Comparison of ENCODE assay signal across 8 cellular contexts in the genomic region with DNA sequence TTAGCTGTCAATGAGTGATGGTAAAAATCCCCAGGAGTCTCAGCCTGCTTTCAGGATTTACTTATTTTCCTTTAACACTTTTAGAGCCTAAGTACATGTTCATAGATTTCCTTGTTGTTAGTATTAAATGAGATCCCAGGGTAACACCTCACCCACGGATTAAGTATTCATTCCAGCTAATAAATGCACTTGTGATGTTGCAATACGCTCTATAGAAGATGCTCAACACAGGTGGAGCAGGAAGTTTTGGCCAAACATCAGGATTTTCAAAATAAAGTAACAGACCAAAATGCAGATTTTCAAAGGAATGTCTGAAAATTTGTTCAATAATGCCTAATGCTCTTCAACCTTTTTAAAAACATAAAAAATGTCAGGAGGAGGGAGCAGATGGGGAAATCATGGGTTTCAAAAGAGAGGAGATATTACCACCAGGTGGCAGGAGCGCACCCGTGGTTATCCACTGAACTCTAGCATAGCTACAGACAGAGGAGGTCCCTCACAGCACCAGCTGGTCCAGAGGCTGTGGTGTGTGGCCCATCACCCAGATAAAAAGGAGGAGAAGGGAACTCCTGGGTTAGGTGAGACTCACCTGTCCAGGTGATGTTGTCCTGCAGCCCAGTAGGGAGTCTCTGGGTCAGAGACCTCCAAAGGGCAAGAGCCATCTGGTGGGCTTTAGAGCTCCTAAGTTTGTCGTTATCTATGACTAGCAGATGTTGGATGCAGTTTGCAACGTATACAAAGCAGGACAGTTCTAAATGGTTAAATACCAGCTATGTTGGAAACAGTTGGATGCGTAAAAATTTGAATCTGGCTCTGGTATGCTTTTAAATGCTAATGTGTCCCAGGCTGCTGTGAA.
DNase-seq lines count a peak whose midpoint lies in the region; ATAC-seq and TF ChIP-seq lines count a peak whose summit lies in the region.

No MANE protein-coding gene starts in this region.

- H2AFZ ChIP-seq in OCI-LY7 (ENCODE audit: low read length) = no peak overlapping the region

- no peaks in the 10 kb centered on the region for H3K9me2 ChIP-seq in OCI-LY7 (ENCODE audit: insufficient read depth, low read length)

- no peaks in the 10 kb centered on the region for H3K36me3 ChIP-seq in OCI-LY7 (ENCODE audit: insufficient read depth, low read length)

- H3K27ac ChIP-seq in OCI-LY7 (ENCODE audit: low read depth, low read length, poor library complexity, severe bottlenecking) = no peak overlapping the region

- no TSS peak for BruUV-seq in OCI-LY7 (replicated peaks; lab: Mats Ljungman, UMichigan)

- peak; percentile 34 for DNase-seq in CD1c-positive myeloid dendritic cell (ENCODE audit: extremely low spot score)
- DNase-seq in OCI-LY7 (ENCODE audit: low spot score) = peak; percentile 31
- peak; percentile 8 for DNase-seq in activated effector memory CD4-positive, alpha-beta T cell treated with Interleukin-2 at 50 U/mL for 16 hours
- DNase-seq in globus pallidus (ENCODE audit: low spot score) = peak; percentile 55
- DNase-seq in posterior vena cava (ENCODE audit: low spot score) = peak; percentile 83
- no peak for DNase-seq in cerebellar nuclear complex (lab: John Stamatoyannopoulos, UW)

- H3K79me2 ChIP-seq in OCI-LY7 (ENCODE audit: insufficient read depth, low read depth, low read length) = no peaks in the 10 kb centered on the region

- TF ChIP-seq CTCF in OCI-LY7 (conservative IDR thresholded peaks at IDR 0.05; ENCODE audit: low read length) = peak; percentile 81

- ATAC-seq in GM18909 (IDR thresholded peaks at IDR 0.05; ENCODE audit: poor library complexity, unreplicated experiment) (peak; percentile 91), HG03342 (IDR thresholded peaks at IDR 0.05; ENCODE audit: unreplicated experiment) (peak; percentile 93)

- H3K9me3 ChIP-seq in OCI-LY7 (ENCODE audit: low read length) = no peaks in the 10 kb centered on the region

- no peaks in the 10 kb centered on the region for H3K4me1 ChIP-seq in OCI-LY7 (ENCODE audit: insufficient read depth, low read length, poor library complexity, severe bottlenecking)

- CTCF ChIA-PET in OCI-LY7 (lab: Charles Lee; ENCODE audit: unreplicated experiment) = interaction anchor here (0.7 kb wide), 1 partner anchor 273 kb away, joined by 3 read pairs; no protein-coding TSS in a partner anchor

- no peak overlapping the region for H3K4me2 ChIP-seq in OCI-LY7 (ENCODE audit: low read length)

- POLR2A ChIA-PET in OCI-LY7 (lab: Charles Lee) = no interaction called here

- H3K4me3 ChIP-seq in OCI-LY7 (ENCODE audit: low read depth, low read length, poor library complexity, severe bottlenecking) = no peak overlapping the region

- H4K20me1 ChIP-seq in OCI-LY7 (ENCODE audit: insufficient read depth, low read length) = no peaks in the 10 kb centered on the region

- intact Hi-C loops in OCI-LY7 (cut with micrococcal nuclease; ENCODE audit: unreplicated experiment) = loop anchor here (1.0 to 5.0 kb wide), 2 partner anchors 273 to 959 kb away; no protein-coding TSS in a partner anchor
- intact Hi-C loops in posterior vena cava (cut with DNase I) = no loop called here

Comparison
In these comparisons a context has a peak if more than half of its experiments do, and no peak if none do; other contexts are left out.
1. DNase-seq: peak in CD1c-positive myeloid dendritic cell (single experiment), OCI-LY7 (single experiment), activated effector memory CD4-positive, alpha-beta T cell treated with Interleukin-2 at 50 U/mL for 16 hours (single experiment), globus pallidus (single experiment) and posterior vena cava (single experiment); none in cerebellar nuclear complex (0 of 2).